ENCODE assay signal across 9 cellular contexts in genomic region chr2:224523626-224524577, GRCh38.
DNase-seq lines count a peak whose midpoint lies in the region; ATAC-seq, FAIRE-seq and TF ChIP-seq lines count a peak whose summit lies in the region.
"Had no signal": no experiment of that assay in that cellular context is flagged by ENCODE, and none has a peak within 500 bp of the region (broad histone marks: within the 10 kb centered on the region; RNA-seq: fewer than 3 reads in every experiment).

No MANE protein-coding gene starts in this region.

- no peaks in the 10 kb centered on the region for H3K9me3 Mint-ChIP-seq in activated T-cell treated with anti-CD3 and anti-CD28 coated beads, Interleukin-2, amount 50 U/mL, for 4 hours
- no peaks in the 10 kb centered on the region for H3K9me3 Mint-ChIP-seq in stimulated activated naive CD8-positive, alpha-beta T cell treated with anti-CD3 and anti-CD28 coated beads, Interleukin-15, Interleukin-2, amounts not matched to agents 100 ng/mL and 50 ng/mL, for 24 hours

- H3K36me3 Mint-ChIP-seq in activated T-cell treated with anti-CD3 and anti-CD28 coated beads, Interleukin-2, amount 50 U/mL, for 4 hours (ENCODE audit: insufficient read depth) = peaks cover 13% of the 10 kb centered on the region
- peaks cover 23% of the 10 kb centered on the region for H3K36me3 Mint-ChIP-seq in stimulated activated naive CD8-positive, alpha-beta T cell treated with anti-CD3 and anti-CD28 coated beads, Interleukin-15, Interleukin-2, amounts not matched to agents 100 ng/mL and 50 ng/mL, for 24 hours (ENCODE audit: low read depth)

- peak overlapping the region; percentile 51 for H3K4me3 Mint-ChIP-seq in activated T-cell treated with anti-CD3 and anti-CD28 coated beads, Interleukin-2, amount 50 U/mL, for 4 hours
- peak overlapping the region; percentile 59 for H3K4me3 Mint-ChIP-seq in stimulated activated naive CD8-positive, alpha-beta T cell treated with anti-CD3 and anti-CD28 coated beads, Interleukin-15, Interleukin-2, amounts not matched to agents 100 ng/mL and 50 ng/mL, for 24 hours

- H3K4me1 Mint-ChIP-seq in activated T-cell treated with anti-CD3 and anti-CD28 coated beads, Interleukin-2, amount 50 U/mL, for 4 hours (ENCODE audit: low read depth) = peaks cover 86% of the 10 kb centered on the region
- H3K4me1 Mint-ChIP-seq in stimulated activated naive CD8-positive, alpha-beta T cell treated with anti-CD3 and anti-CD28 coated beads, Interleukin-15, Interleukin-2, amounts not matched to agents 100 ng/mL and 50 ng/mL, for 24 hours (ENCODE audit: low read depth) = peaks cover 91% of the 10 kb centered on the region

- FAIRE-seq in bronchial epithelial cell (lab: Jason Lieb, UNC) = no peak

- TF ChIP-seq CTCF in bronchial epithelial cell (IDR thresholded peaks at IDR 0.05; ENCODE audit: insufficient read depth, low read length, severe bottlenecking) = no peak

- DNase-seq in activated T-cell treated with anti-CD3 and anti-CD28 coated beads, Interleukin-2, amount 50 U/mL, for 4 hours = no peak
- no peak for DNase-seq in activated T-cell treated with anti-CD3 and anti-CD28 coated beads, Interleukin-2, amount 50 U/mL, for 1 hour
- DNase-seq in bronchial epithelial cell (ENCODE audit: low read depth) (peak; percentile 34), SKM-1 treated with dmso at 0.1 percent for 144 hours (lab: John Stamatoyannopoulos, UW; ENCODE audit: unreplicated experiment) (no peak), HK-2 (ENCODE audit: unreplicated experiment) (no peak)
- DNase-seq: activated CD4-positive, CD25-positive, alpha-beta regulatory T cell treated with anti-CD3 and anti-CD28 coated beads, Interleukin-2, amount 50 U/mL, for 72 hours had no signal

- no peaks in the 10 kb centered on the region for H3K27me3 Mint-ChIP-seq in activated T-cell treated with anti-CD3 and anti-CD28 coated beads, Interleukin-2, amount 50 U/mL, for 4 hours (ENCODE audit: low read depth)
- no peaks in the 10 kb centered on the region for H3K27me3 Mint-ChIP-seq in stimulated activated naive CD8-positive, alpha-beta T cell treated with anti-CD3 and anti-CD28 coated beads, Interleukin-15, Interleukin-2, amounts not matched to agents 100 ng/mL and 50 ng/mL, for 24 hours

- no peak overlapping the region for H3K4me3 ChIP-seq in bronchial epithelial cell (ENCODE audit: low read depth, low read length)

- H3K36me3 ChIP-seq in bronchial epithelial cell (ENCODE audit: control insufficient read depth, insufficient read depth, low read length) = no peaks in the 10 kb centered on the region

- H3K27me3 ChIP-seq in bronchial epithelial cell (ENCODE audit: control insufficient read depth, insufficient read depth, low read length) = no peaks in the 10 kb centered on the region

- ATAC-seq in activated T-cell treated with anti-CD3 and anti-CD28 coated beads, Interleukin-2, amount 50 U/mL, for 4 hours = peak; percentile 49 to 57
- ATAC-seq in HG03558 (IDR thresholded peaks at IDR 0.05; ENCODE audit: extremely low read depth, unreplicated experiment) = peak; percentile 16
- no peak for ATAC-seq in HG03045 (IDR thresholded peaks at IDR 0.05; ENCODE audit: unreplicated experiment)

- peak overlapping the region; percentile 79 for H3K27ac Mint-ChIP-seq in stimulated activated naive CD8-positive, alpha-beta T cell treated with anti-CD3 and anti-CD28 coated beads, Interleukin-15, Interleukin-2, amounts not matched to agents 100 ng/mL and 50 ng/mL, for 24 hours
